8 cellular contexts compared by ENCODE assay signal in the genomic region with DNA sequence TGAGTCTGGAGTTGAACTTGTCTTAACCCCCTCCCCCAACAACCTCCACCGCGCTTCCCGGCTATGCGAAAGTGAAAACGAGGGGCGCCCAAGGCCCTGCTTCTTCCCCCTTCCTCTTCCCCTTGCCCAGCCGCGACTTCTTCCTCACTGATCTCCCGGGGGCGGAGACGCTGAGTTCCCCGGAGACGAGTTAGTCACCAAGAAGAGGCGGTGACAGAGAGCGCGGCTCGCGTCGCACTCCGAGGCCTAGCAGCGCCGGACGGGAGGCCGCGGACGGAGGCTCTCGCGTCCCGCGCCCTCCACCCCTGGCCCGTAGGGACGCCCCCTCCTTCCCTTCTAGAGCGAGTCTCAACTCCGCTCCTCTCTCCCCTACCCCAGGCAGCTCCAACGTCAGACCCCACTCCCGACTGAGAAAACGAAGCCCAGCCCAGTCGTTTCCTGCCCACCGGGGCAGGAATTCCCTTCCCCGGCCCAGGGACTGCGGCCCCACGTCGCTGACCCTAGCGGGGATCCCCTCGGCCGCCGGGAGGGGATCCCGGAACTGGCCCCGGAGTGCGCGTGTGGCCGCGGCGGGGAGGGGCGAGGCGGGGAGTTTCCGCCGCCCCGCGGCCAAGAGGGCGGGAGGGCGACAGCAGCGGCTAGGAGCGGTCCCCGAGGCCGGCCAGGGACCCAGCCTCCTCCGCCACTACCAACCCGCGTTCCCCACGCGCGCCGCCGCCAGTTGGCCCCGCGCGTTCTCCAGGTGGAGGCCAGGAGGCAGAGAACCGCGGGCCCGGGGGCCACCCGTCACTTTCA. TPM values are rescaled to one million over a fixed set of nuclear protein-coding genes. Genes with fewer than 3 reads are reported as not detected.
DNase-seq lines count a peak whose midpoint lies in the region; ATAC-seq and TF ChIP-seq lines count a peak whose summit lies in the region.

No MANE protein-coding gene starts in this region.

- in situ Hi-C loops in T47D (cut with HindIII; ENCODE audit: low pct_unique_long_range_greater_than_20kb, low sequenced_read_pairs), result no loop called here

- peak overlapping the region; percentile 96 to 100 (median 98) for H3K27ac Mint-ChIP-seq in immature natural killer cell

- peaks cover 40 to 59% of the 10 kb centered on the region in 2 donors for H3K4me1 Mint-ChIP-seq in immature natural killer cell

- H3K27me3 ChIP-seq in WERI-Rb-1 (ENCODE audit: insufficient read depth, low read depth, severe bottlenecking), result no peaks in the 10 kb centered on the region

- peak overlapping the region; percentile 94 to 99 (median 97) for H3K4me3 Mint-ChIP-seq in immature natural killer cell

- peaks cover 39% of the 10 kb centered on the region for H3K36me3 ChIP-seq in WERI-Rb-1

- DNase-seq in NCI-H446 (lab: John Stamatoyannopoulos, UW) (peak; percentile 48 to 77), NCI-H446 treated with DMSO at 0.1 percent for 48 hours (lab: John Stamatoyannopoulos, UW) (no peak), NCI-H2029 (lab: John Stamatoyannopoulos, UW) (peak; percentile 98), WERI-Rb-1 (peak; percentile 88), T47D (ENCODE audit: low read depth in 1 of 2, low spot score in 1 of 2) (peak; percentile 65 to 87), immature natural killer cell (peak; percentile 85 to 87 (median 85))
- DNase-seq in stimulated activated CD4-positive, alpha-beta T cell treated with anti-CD3 and anti-CD28 coated beads, Interleukin-12 subunit alpha, Interleukin-12 subunit beta, amount 100 ng/mL, for 4 hours, result peak; percentile 79

- H3K9me3 Mint-ChIP-seq in immature natural killer cell, result no peaks in the 10 kb centered on the region

- TF ChIP-seq CTCF in WERI-Rb-1 (IDR thresholded peaks at IDR 0.05; ENCODE audit: low read depth, low read length), result no peak

- peaks cover 13 to 26% (median 16%) of the 10 kb centered on the region in 3 donors for H3K27me3 Mint-ChIP-seq in immature natural killer cell (ENCODE audit: low read depth in 3 of 3)

- H3K4me3 ChIP-seq in WERI-Rb-1 (ENCODE audit: low read depth, low read length), result peak overlapping the region; percentile 93

- H3K36me3 Mint-ChIP-seq in immature natural killer cell, result no peaks in the 10 kb centered on the region

- peak; percentile 49 for ATAC-seq in HG02884 (IDR thresholded peaks at IDR 0.05; ENCODE audit: unreplicated experiment)

- H3K9me3 ChIP-seq in WERI-Rb-1 (ENCODE audit: severe bottlenecking), result no peaks in the 10 kb centered on the region

- H3K27ac ChIP-seq in WERI-Rb-1, result peak overlapping the region; percentile 95

RNA-seq across cellular contexts. Expression of a gene that starts 1.4 kb away (rescaled TPM):
- 10 to 100 TPM in 1 of 3 donors, 1 to 10 TPM in 2; 4.0 to 17.6 (median 8.3) TPM for polyA plus RNA-seq in immature natural killer cell
